16 cellular contexts compared by ENCODE assay signal in genomic region chr5:41788800-41789395, GRCh38.
DNase-seq lines count a peak whose midpoint lies in the region; TF ChIP-seq lines count a peak whose summit lies in the region.
"Had no signal": no experiment of that assay in that cellular context is flagged by ENCODE, and none has a peak within 500 bp of the region (broad histone marks: within the 10 kb centered on the region; RNA-seq: fewer than 3 reads in every experiment).

No MANE protein-coding gene starts in this region.

- peak overlapping the region; percentile 63 for H3K9ac ChIP-seq in SK-N-MC (ENCODE audit: insufficient read length)

- no peaks in the 10 kb centered on the region for H3K27me3 ChIP-seq in dorsolateral prefrontal cortex
- H3K27me3 ChIP-seq: body of pancreas, right lobe of liver, transverse colon had no signal

- H3K27ac ChIP-seq in SK-N-MC: peak overlapping the region; percentile 95
- peak overlapping the region in 3 of 59 donors; percentile 6 to 34 (median 21) for H3K27ac ChIP-seq in dorsolateral prefrontal cortex
- H3K27ac ChIP-seq: body of pancreas, right lobe of liver, transverse colon had no signal

- TF ChIP-seq CTCF in fibroblast of pulmonary artery (IDR thresholded peaks at IDR 0.05; ENCODE audit: low read length, missing control alignments): no peak
- TF ChIP-seq CTCF in dorsolateral prefrontal cortex (IDR thresholded peaks at IDR 0.05 in 54 of 56, conservative IDR thresholded peaks at IDR 0.05 in 2 of 56; ENCODE audit: low read depth in 1 of 56, partially characterized antibody in 56 of 56): no peak

- intact Hi-C loops in dorsolateral prefrontal cortex (cut with DNase I): no loop called here

- H3K9me3 ChIP-seq in SK-N-MC (ENCODE audit: low read depth, low read length): no peaks in the 10 kb centered on the region
- H3K9me3 ChIP-seq: body of pancreas, right lobe of liver, transverse colon had no signal

- no peaks in the 10 kb centered on the region for H3K36me3 ChIP-seq in SK-N-MC (ENCODE audit: insufficient read depth, low read length)
- H3K36me3 ChIP-seq: right lobe of liver, transverse colon had no signal

- DNase-seq in NCI-H2081 (lab: John Stamatoyannopoulos, UW) (peak; percentile 14 to 66), NCI-H2081 treated with DMSO at 0.1 percent for 48 hours (lab: John Stamatoyannopoulos, UW) (no peak), SK-N-MC (ENCODE audit: low read depth, low spot score) (no peak), fibroblast of pulmonary artery (ENCODE audit: low read depth) (peak; percentile 87), stromal cell of bone marrow (ENCODE audit: low read depth) (peak; percentile 20), AG08395 (ENCODE audit: low spot score) (no peak), dorsolateral prefrontal cortex (no peak), C1 segment of cervical spinal cord (lab: John Stamatoyannopoulos, UW) (no peak)
- DNase-seq: activated B cell treated with CpG ODN at 0.5 μM for 24 hours; activated T-cell treated with anti-CD3 and anti-CD28 coated beads, Interleukin-2, amount 50 U/mL, for 72 hours; body of pancreas; Karpas-422; NCI-H2171; right lobe of liver; Right ventricle myocardium superior; transverse colon had no signal

- H3K4me3 ChIP-seq in SK-N-MC: peak overlapping the region; percentile 60
- H3K4me3 ChIP-seq in fibroblast of pulmonary artery (replicated peaks; ENCODE audit: low read depth, low read length): no peak overlapping the region
- H3K4me3 ChIP-seq in dorsolateral prefrontal cortex: no peak overlapping the region
- H3K4me3 ChIP-seq: body of pancreas, right lobe of liver, transverse colon had no signal

Comparison
In these comparisons a context has a peak if more than half of its experiments do, and no peak if none do; other contexts are left out.
1. DNase-seq: peak in NCI-H2081 (2 of 2), fibroblast of pulmonary artery (single experiment) and stromal cell of bone marrow (single experiment); none in NCI-H2081 treated with DMSO at 0.1 percent for 48 hours (single experiment), SK-N-MC (single experiment), AG08395 (single experiment), dorsolateral prefrontal cortex (0 of 10) and C1 segment of cervical spinal cord (0 of 14).